10 cellular contexts compared by ENCODE assay signal in genomic region chr19:4122480-4122879, GRCh38. TPM values are rescaled to one million over a fixed set of nuclear protein-coding genes. Genes with fewer than 3 reads are reported as not detected.
DNase-seq lines count a peak whose midpoint lies in the region; ATAC-seq and TF ChIP-seq lines count a peak whose summit lies in the region.
"Had no signal": no experiment of that assay in that cellular context is flagged by ENCODE, and none has a peak within 500 bp of the region (broad histone marks: within the 10 kb centered on the region; RNA-seq: fewer than 3 reads in every experiment).

No MANE protein-coding gene starts in this region.

- no peak overlapping the region for H2BK120ac ChIP-seq in IMR-90 (ENCODE audit: low read depth, low read length)

- H2BK5ac ChIP-seq in IMR-90 (ENCODE audit: low read depth, low read length, poor library complexity, severe bottlenecking): peak overlapping the region; percentile 77

- H3K36me3 ChIP-seq in IMR-90 (ENCODE audit: control insufficient read depth, insufficient read depth, low read length) (peaks cover 15% of the 10 kb centered on the region), muscle layer of colon (ENCODE audit: insufficient read depth, low read length) (peaks cover 5% of the 10 kb centered on the region)

- DNase-seq in AG04449 (ENCODE audit: low read depth, low spot score) (no peak), IMR-90 (no peak), caudate nucleus (lab: John Stamatoyannopoulos, UW) (no peak), hepatic stellate cell (ENCODE audit: low spot score) (no peak), GM10248 (ENCODE audit: extremely low spot score) (no peak), HT-29 (ENCODE audit: low spot score) (no peak), KBM-7 (no peak)
- DNase-seq: activated effector memory CD4-positive, alpha-beta T cell treated with anti-CD3 and anti-CD28 coated beads, Interleukin-2, amount 50 U/mL, for 16 hours; NCI-H1092 treated with DMSO at 0.1 percent for 48 hours had no signal

- H2BK15ac ChIP-seq in IMR-90 (ENCODE audit: low read depth, low read length): no peak overlapping the region

- H3K79me1 ChIP-seq in IMR-90 (ENCODE audit: low read depth in 1 of 2, low read length in 2 of 2): peaks cover 16 to 51% of the 10 kb centered on the region in 2 experiments

- TF ChIP-seq POLR2A in IMR-90 (IDR thresholded peaks at IDR 0.05; ENCODE audit: low read depth, low read length): no peak

- CTCF ChIA-PET in AG04449 (lab: Yijun Ruan, JAX) (interaction anchor here (0.6 kb wide), 1 partner anchor 12 kb away, joined by 4 read pairs; no protein-coding TSS in a partner anchor), IMR-90 (lab: Yijun Ruan, JAX) (no interaction called here), GM10248 (lab: Yijun Ruan, JAX) (no interaction called here)

- peak overlapping the region; percentile 15; the same call in 1 of the 2 replicates for H3K27ac ChIP-seq in IMR-90 (ENCODE audit: insufficient read depth, low read length)
- H3K27ac ChIP-seq in caudate nucleus (ENCODE audit: low read depth, low read length): peak overlapping the region; percentile 21
- H3K27ac ChIP-seq in muscle layer of colon (ENCODE audit: low read depth, low read length): peak overlapping the region; percentile 61

- peak overlapping the region; percentile 99 for H3K23ac ChIP-seq in IMR-90 (ENCODE audit: low read depth, low read length)

- intact Hi-C loops in IMR-90 (cut with micrococcal nuclease): no loop called here

- H2AFZ ChIP-seq in IMR-90 (replicated peaks; ENCODE audit: low read length, poor library complexity): no peak overlapping the region

- H3K9me1 ChIP-seq in IMR-90 (ENCODE audit: insufficient read depth, low read length): peaks cover 17% of the 10 kb centered on the region

- TF ChIP-seq RAD21 in IMR-90 (IDR thresholded peaks at IDR 0.05; ENCODE audit: low read length): no peak

- H2AK9ac ChIP-seq in IMR-90 (replicated peaks; ENCODE audit: low read depth, low read length, poor library complexity): peak overlapping the region; percentile 29

- H3K27me3 ChIP-seq in IMR-90 (ENCODE audit: control insufficient read depth, insufficient read depth, low read length) (no peaks in the 10 kb centered on the region), muscle layer of colon (ENCODE audit: control insufficient read depth in 1 of 2, insufficient read depth in 2 of 2, low read length in 2 of 2) (no peaks in the 10 kb centered on the region)

- ATAC-seq in IMR-90 (ENCODE audit: low read depth): no peak

- H3K9ac ChIP-seq in IMR-90 (ENCODE audit: low read depth, low read length) (peak overlapping the region; percentile 96), muscle layer of colon (ENCODE audit: low read length) (peak overlapping the region; percentile 92)

- POLR2A ChIA-PET in AG04449 (lab: Yijun Ruan, JAX): no interaction called here
- POLR2A ChIA-PET in IMR-90 (lab: Charles Lee; ENCODE audit: unreplicated experiment): no interaction called here
- POLR2A ChIA-PET in GM10248 (lab: Yijun Ruan, JAX): no interaction called here

- peaks cover 52% of the 10 kb centered on the region for H4K20me1 ChIP-seq in IMR-90 (ENCODE audit: insufficient read depth, low read length)

- H3K4me3 ChIP-seq in AG04449 (ENCODE audit: low read depth, low read length) (peak overlapping the region; percentile 88), IMR-90 (ENCODE audit: insufficient read depth, low read depth, low read length) (peak overlapping the region; percentile 89), muscle layer of colon (ENCODE audit: low read depth in 1 of 2, low read length in 2 of 2) (peak overlapping the region; percentile 49 to 62)

- H2BK20ac ChIP-seq in IMR-90 (ENCODE audit: low read depth, low read length): no peak overlapping the region

- H3K14ac ChIP-seq in IMR-90 (replicated peaks; ENCODE audit: low read depth, low read length): peak overlapping the region; percentile 79

- dilution Hi-C loops in IMR-90 (cut with HindIII; ENCODE audit: low sequenced_read_pairs, unreplicated experiment): no loop called here

- BruUV-seq in IMR-90 (replicated peaks; lab: Mats Ljungman, UMichigan): no TSS peak

- no peak overlapping the region for H3K18ac ChIP-seq in IMR-90 (ENCODE audit: low read depth, low read length)

- TF ChIP-seq CTCF in AG04449 (IDR thresholded peaks at IDR 0.05; ENCODE audit: insufficient read depth, low read length, missing control alignments) (no peak), IMR-90 (conservative IDR thresholded peaks at IDR 0.05; ENCODE audit: low read depth, low read length) (no peak), GM10248 (IDR thresholded peaks at IDR 0.05; ENCODE audit: control extremely low read depth, extremely low read depth, low read depth, missing control alignments) (no peak)

- H4K8ac ChIP-seq in IMR-90 (ENCODE audit: low read depth in 2 of 2, low read length in 2 of 2): no peak overlapping the region; a peak in 1 of 4 replicates

- H3K9me3 ChIP-seq in IMR-90 (ENCODE audit: control insufficient read depth, insufficient read depth, low read length) (no peaks in the 10 kb centered on the region), muscle layer of colon (ENCODE audit: low read length) (no peaks in the 10 kb centered on the region)

- H4K5ac ChIP-seq in IMR-90 (ENCODE audit: low read depth, low read length): no peak overlapping the region

- no peak overlapping the region for H4K91ac ChIP-seq in IMR-90 (ENCODE audit: insufficient read depth, low read depth, low read length)

- in situ Hi-C loops in IMR-90 (cut with MboI; ENCODE audit: low sequenced_read_pairs): no loop called here
- in situ Hi-C loops in KBM-7 (cut with MboI; ENCODE audit: low pct_unique_long_range_greater_than_20kb, low sequenced_read_pairs): no loop called here

- H3K4me1 ChIP-seq in IMR-90 (ENCODE audit: control insufficient read depth, insufficient read depth, low read length) (peaks cover 12% of the 10 kb centered on the region), muscle layer of colon (ENCODE audit: insufficient read depth, low read length) (peaks cover 25% of the 10 kb centered on the region)

- H2AK5ac ChIP-seq in IMR-90 (ENCODE audit: low read depth, low read length): peak overlapping the region; percentile 69

- peak overlapping the region; percentile 0; the same call in 1 of the 2 replicates for H3K56ac ChIP-seq in IMR-90 (ENCODE audit: extremely low read depth, insufficient read depth, low read length)

- WGBS in IMR-90 (ENCODE audit: extremely low coverage in 2 of 2, insufficient read length in 1 of 2), 2 experiments: 65% methylated on average over 4 of the region's 5 CpGs; no CpG with 5 or more reads in 1 of the 2 experiments

- H3K4me2 ChIP-seq in IMR-90 (ENCODE audit: low read depth, low read length): peak overlapping the region; percentile 95

- no peak overlapping the region; the same call in 1 of the 2 replicates for H3K4ac ChIP-seq in IMR-90 (ENCODE audit: low read depth, low read length)

TF ChIP-seq in IMR-90, 13 proteins besides CTCF, POLR2A, EP300 and RAD21:
- TF ChIP-seq CHD1 (IDR thresholded peaks at IDR 0.05; ENCODE audit: low read depth, low read length) (no peak), CEBPB (IDR thresholded peaks at IDR 0.05; ENCODE audit: low read depth, low read length) (no peak)
TF ChIP-seq in IMR-90: peak in this region for 0.

RNA-seq across cellular contexts. Expression of gene MAP2K2, which starts 1.4 kb away (rescaled TPM):
- 107 and 115 TPM in 2 replicates for total RNA-seq in IMR-90 (2012; rRNA removed)
- 151 and 196 TPM in 2 replicates for polyA plus RNA-seq in IMR-90 (2012; rRNA removed)
- polyA plus RNA-seq in IMR-90 (2012; cell fraction: cytosol; rRNA removed): 175 and 201 TPM in 2 replicates
- 144 and 291 TPM in 2 replicates for polyA plus RNA-seq in IMR-90 (2012; cell fraction: nucleus; rRNA removed; ENCODE audit: low replicate concordance)
- total RNA-seq in HT-29 (2014; rRNA removed; shearing (Covaris generic)): 212 and 232 TPM in 2 replicates

RNA-seq across cellular contexts. Expression of gene CREB3L3, which starts 31.0 kb away (rescaled TPM):
- total RNA-seq in IMR-90 (2012; rRNA removed): not detected in 2 replicates
- not detected in 2 replicates for polyA plus RNA-seq in IMR-90 (2012; rRNA removed)
- polyA plus RNA-seq in IMR-90 (2012; cell fraction: cytosol; rRNA removed): not detected in 2 replicates
- polyA plus RNA-seq in IMR-90 (2012; cell fraction: nucleus; rRNA removed; ENCODE audit: low replicate concordance): not detected in 2 replicates
- not detected in 2 replicates for total RNA-seq in HT-29 (2014; rRNA removed; shearing (Covaris generic))

RNA-seq across cellular contexts. Expression of gene ZBTB7A, which starts 55.8 kb away (rescaled TPM):
- total RNA-seq in IMR-90 (2012; rRNA removed): 3.2 and 4.2 TPM in 2 replicates
- 10.3 and 14.7 TPM in 2 replicates for polyA plus RNA-seq in IMR-90 (2012; rRNA removed)
- polyA plus RNA-seq in IMR-90 (2012; cell fraction: cytosol; rRNA removed): 6.9 and 17.2 TPM in 2 replicates
- 22.8 and 55.1 TPM in 2 replicates for polyA plus RNA-seq in IMR-90 (2012; cell fraction: nucleus; rRNA removed; ENCODE audit: low replicate concordance)
- 67.4 and 72.7 TPM in 2 replicates for total RNA-seq in HT-29 (2014; rRNA removed; shearing (Covaris generic))

RNA-seq across cellular contexts. Expression of gene SIRT6, which starts 59.9 kb away (rescaled TPM):
- total RNA-seq in IMR-90 (2012; rRNA removed): 3.9 and 6.1 TPM in 2 replicates
- 25.3 and 31.6 TPM in 2 replicates for polyA plus RNA-seq in IMR-90 (2012; rRNA removed)
- polyA plus RNA-seq in IMR-90 (2012; cell fraction: cytosol; rRNA removed): 18.1 and 26.8 TPM in 2 replicates
- polyA plus RNA-seq in IMR-90 (2012; cell fraction: nucleus; rRNA removed; ENCODE audit: low replicate concordance): 58.7 and 204 TPM in 2 replicates
- total RNA-seq in HT-29 (2014; rRNA removed; shearing (Covaris generic)): 24.2 and 27.4 TPM in 2 replicates

Comparison
In these comparisons a context has a peak if more than half of its experiments do, and no peak if none do; other contexts are left out.
1. RNA of gene ZBTB7A, which starts 55.8 kb away (total RNA-seq): 67.4 to 72.7 TPM in HT-29; 3.2 to 4.2 TPM in IMR-90; every median in the first group is over 10 times any median in the second.
2. Peak in every context shown above with its lines, with median percentiles within 50 percentile points of each other: H3K4me3 ChIP-seq and H3K27ac ChIP-seq.